ENCODE assay signal across 9 cellular contexts in genomic region chr4:153116101-153116680, GRCh38.
A peak's percentile ranks its signal among the peaks of the same experiment; 100 is the strongest.
DNase-seq lines count a peak whose midpoint lies in the region; ATAC-seq and TF ChIP-seq lines count a peak whose summit lies in the region.
"Had no signal": no experiment of that assay in that cellular context is flagged by ENCODE, and none has a peak within 500 bp of the region (broad histone marks: within the 10 kb centered on the region; RNA-seq: fewer than 3 reads in every experiment).

No MANE protein-coding gene starts in this region.

- peak overlapping the region; percentile 48 to 55 for H3K9ac ChIP-seq in stomach smooth muscle (ENCODE audit: low read length in 2 of 2)

- ATAC-seq in HG03025 (IDR thresholded peaks at IDR 0.05; ENCODE audit: low FRiP score, unreplicated experiment), result no peak

- peaks cover 20% of the 10 kb centered on the region for H3K4me1 ChIP-seq in SJCRH30
- peaks cover 18% of the 10 kb centered on the region for H3K4me1 ChIP-seq in stomach smooth muscle (ENCODE audit: control insufficient read depth, insufficient read depth, low read length)

- no peaks in the 10 kb centered on the region for H3K27me3 ChIP-seq in SJCRH30
- H3K27me3 ChIP-seq in stomach smooth muscle (ENCODE audit: control insufficient read depth in 1 of 2, insufficient read depth in 2 of 2, low read length in 2 of 2), result no peaks in the 10 kb centered on the region

- DNase-seq in activated CD4-positive, alpha-beta T cell treated with anti-CD3 and anti-CD28 coated beads, Interleukin-2, amount 50 U/mL, for 1 hour, result peak; percentile 21
- no peak for DNase-seq in activated CD4-positive, alpha-beta T cell treated with anti-CD3 and anti-CD28 coated beads, Interleukin-2, amount 50 U/mL, for 4 hours
- DNase-seq in SJCRH30 (no peak), fibroblast of pulmonary artery (ENCODE audit: low read depth) (no peak), NCI-H82 treated with DMSO at 0.1 percent for 48 hours (lab: John Stamatoyannopoulos, UW; ENCODE audit: unreplicated experiment) (no peak), NCI-H748 (lab: John Stamatoyannopoulos, UW; ENCODE audit: unreplicated experiment) (no peak)
- DNase-seq: NCI-H2227 treated with DMSO at 0.1 percent for 48 hours had no signal

- no peak for TF ChIP-seq CTCF in fibroblast of pulmonary artery (IDR thresholded peaks at IDR 0.05; ENCODE audit: low read length, missing control alignments)

- H3K36me3 ChIP-seq in SJCRH30 (no peaks in the 10 kb centered on the region), stomach smooth muscle (ENCODE audit: control insufficient read depth in 2 of 2, insufficient read depth in 2 of 2, low read length in 2 of 2) (no peaks in the 10 kb centered on the region)

- H3K27ac ChIP-seq in SJCRH30 (no peak overlapping the region), stomach smooth muscle (ENCODE audit: low read length) (peak overlapping the region; percentile 81)

- H3K9me3 ChIP-seq in SJCRH30 (replicated peaks) (no peaks in the 10 kb centered on the region), stomach smooth muscle (ENCODE audit: control insufficient read depth in 2 of 2, low read length in 2 of 2) (no peaks in the 10 kb centered on the region)

- H3K4me3 ChIP-seq in SJCRH30 (peak overlapping the region; percentile 32; the same call in 1 of the 2 replicates), fibroblast of pulmonary artery (replicated peaks; ENCODE audit: low read depth, low read length) (peak overlapping the region; percentile 17), stomach smooth muscle (ENCODE audit: low read length in 2 of 2) (peak overlapping the region; percentile 50 to 62)
